Comparison of ENCODE assay signal across 12 cellular contexts in the genomic region with DNA sequence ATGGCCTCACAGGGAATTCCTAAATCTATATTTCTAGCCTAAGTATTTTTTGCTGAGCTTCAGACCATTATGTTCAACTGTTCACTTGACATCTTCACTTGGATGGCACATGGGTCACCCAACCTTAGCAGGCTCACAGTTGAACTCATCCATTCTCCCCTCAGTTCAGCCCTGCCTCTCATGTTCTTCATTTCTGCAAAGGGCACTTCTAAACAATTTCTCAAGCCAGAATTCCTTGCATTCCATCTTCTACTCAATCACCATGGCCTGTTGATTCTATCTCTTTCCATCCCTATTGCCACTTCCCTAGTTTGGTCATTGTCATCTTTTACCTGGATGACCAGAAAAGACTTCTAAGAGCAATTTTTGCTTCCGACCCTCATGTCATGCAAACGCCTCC. TPM values are rescaled to one million over a fixed set of nuclear protein-coding genes. Genes with fewer than 3 reads are reported as not detected.
DNase-seq lines count a peak whose midpoint lies in the region; ATAC-seq and TF ChIP-seq lines count a peak whose summit lies in the region.
"Had no signal": no experiment of that assay in that cellular context is flagged by ENCODE, and none has a peak within 500 bp of the region (broad histone marks: within the 10 kb centered on the region; RNA-seq: fewer than 3 reads in every experiment).

No MANE protein-coding gene starts in this region.

- H3K4me3 ChIP-seq in SJSA1 (no peak overlapping the region), spleen (no peak overlapping the region)
- H3K4me3 ChIP-seq: GM12878 had no signal

- DNase-seq in ELR (ENCODE audit: low read depth): peak; percentile 36
- DNase-seq in SJSA1 (ENCODE audit: low read depth in 1 of 2, low spot score in 2 of 2): peak in 1 of 2 experiments; percentile 47
- peak; percentile 8 for DNase-seq in glomerular visceral epithelial cell (ENCODE audit: extremely low spot score)
- no peak for DNase-seq in spleen
- DNase-seq in NCI-H774 (lab: John Stamatoyannopoulos, UW): no peak
- no peak for DNase-seq in NCI-H2081 (lab: John Stamatoyannopoulos, UW)
- no peak for DNase-seq in SIG-M5 treated with dmso at 0.1 percent for 504 hours (lab: John Stamatoyannopoulos, UW; ENCODE audit: unreplicated experiment)
- DNase-seq: NCI-H187 treated with DMSO at 0.1 percent for 48 hours, OCI-M1 had no signal

- TF ChIP-seq CTCF in spleen (IDR thresholded peaks at IDR 0.05 in 8 of 11, conservative IDR thresholded peaks at IDR 0.05 in 3 of 11): no peak

- WGBS in spleen, 5 donors: 87 to 99% (median 97%) methylated on average over 2 of the region's 2 CpGs

- peak overlapping the region; percentile 83 for H3K27ac ChIP-seq in SJSA1
- peak overlapping the region in 6 of 8 donors; percentile 52 to 83 (median 70) for H3K27ac ChIP-seq in spleen
- H3K27ac ChIP-seq: VCaP had no signal

- H3K9me3 ChIP-seq in SJSA1 (replicated peaks): no peaks in the 10 kb centered on the region
- H3K9me3 ChIP-seq in spleen: no peaks in the 10 kb centered on the region

- H3K27me3 ChIP-seq in SJSA1 (replicated peaks) (no peaks in the 10 kb centered on the region), spleen (replicated peaks in 1 of 7) (no peaks in the 10 kb centered on the region)

- intact Hi-C loops in spleen (cut with DNase I; ENCODE audit: low total_unique reads): loop anchor here (10.0 kb wide), 1 partner anchor 49 kb away; no protein-coding TSS in a partner anchor

- H3K4me1 ChIP-seq in SJSA1 (replicated peaks): peaks cover 32% of the 10 kb centered on the region
- H3K4me1 ChIP-seq in spleen: peaks cover 0 to 31% (median 20%) of the 10 kb centered on the region in 6 donors

- H3K36me3 ChIP-seq in SJSA1 (no peaks in the 10 kb centered on the region), spleen (no peaks in the 10 kb centered on the region)

- ATAC-seq in GM19324 (IDR thresholded peaks at IDR 0.05; ENCODE audit: low FRiP score, unreplicated experiment): no peak

- TF ChIP-seq POLR2A in spleen (IDR thresholded peaks at IDR 0.05): no peak

RNA-seq across cellular contexts. Expression of a gene that starts 7.3 kb away (rescaled TPM):
- total RNA-seq in SJSA1 (2014; rRNA removed; shearing (Covaris generic)): 49.0 and 54.8 TPM in 2 replicates
- 100 to 1,000 TPM in 1 of 7 donors, 10 to 100 TPM in 6; 63.2 to 122 (median 84.4) TPM for total RNA-seq in spleen
- 10 to 100 TPM; 17.5 to 48.3 (median 26.5) TPM for polyA plus RNA-seq in spleen

RNA-seq across cellular contexts. Expression of a gene that starts 45.7 kb away (rescaled TPM):
- 0.13 and 0.81 TPM in 2 replicates for total RNA-seq in SJSA1 (2014; rRNA removed; shearing (Covaris generic))
- under 1 TPM in 5 of 7 donors, not detected in 2; 0.37 to 0.92 (median 0.46) TPM for total RNA-seq in spleen
- polyA plus RNA-seq in spleen: under 1 TPM; 0.27 to 0.59 (median 0.48) TPM

RNA-seq across cellular contexts. Expression of a gene that starts 45.8 kb away (rescaled TPM):
- 72.3 and 84.7 TPM in 2 replicates for total RNA-seq in SJSA1 (2014; rRNA removed; shearing (Covaris generic))
- 10 to 100 TPM; 29.3 to 53.0 (median 36.9) TPM for total RNA-seq in spleen
- polyA plus RNA-seq in spleen: 10 to 100 TPM; 30.6 to 45.6 (median 44.5) TPM

RNA-seq across cellular contexts. Expression of a gene that starts 55.2 kb away (rescaled TPM):
- 8.7 and 11.4 TPM in 2 replicates for total RNA-seq in SJSA1 (2014; rRNA removed; shearing (Covaris generic))
- 10 to 100 TPM; 19.3 to 31.1 (median 29.5) TPM for total RNA-seq in spleen
- polyA plus RNA-seq in spleen: 10 to 100 TPM; 14.4 to 21.7 (median 15.9) TPM

Comparison
In these comparisons a context has a peak if more than half of its experiments do, and no peak if none do; other contexts are left out.
1. DNase-seq: peak in ELR (single experiment) and glomerular visceral epithelial cell (single experiment); none in spleen (single experiment), NCI-H774 (single experiment), NCI-H2081 (0 of 2) and SIG-M5 treated with dmso at 0.1 percent for 504 hours (single experiment).